ENCODE assay signal across 20 cellular contexts in the genomic region with DNA sequence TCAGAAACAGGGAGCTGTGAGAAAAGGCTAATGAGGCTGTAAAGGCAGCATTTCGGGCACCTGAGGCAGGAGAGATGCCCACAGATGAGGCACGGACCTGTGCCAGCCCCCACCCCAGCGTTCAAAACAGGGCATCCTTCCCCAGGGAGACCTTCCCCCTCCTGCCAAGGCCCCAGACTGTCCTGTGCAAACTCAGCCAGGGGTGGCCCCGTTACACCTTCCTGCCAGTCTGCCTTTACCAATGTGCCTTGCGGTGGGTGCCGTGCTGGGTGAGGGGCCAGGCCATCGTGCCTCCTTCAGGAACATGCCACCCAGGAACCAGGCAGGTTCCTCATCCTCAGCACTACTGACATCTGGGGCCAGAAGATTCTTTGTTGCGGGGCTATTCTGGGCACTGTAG. TPM values are rescaled to one million over a fixed set of nuclear protein-coding genes. Genes with fewer than 3 reads are reported as not detected.
"Had no signal": no experiment of that assay in that cellular context is flagged by ENCODE, and none has a peak within 500 bp of the region (broad histone marks: within the 10 kb centered on the region; RNA-seq: fewer than 3 reads in every experiment).

No MANE protein-coding gene starts in this region.

- ATAC-seq: gastrocnemius medialis; natural killer cell; stimulated activated memory B cell treated with anti-CD40 and anti-IgM and Interleukin-4, amounts not matched to agents 10 μg/mL and 1 μg/mL and 100 μg/mL, for 72 hours had no signal

- H3K36me3 ChIP-seq: esophagus muscularis mucosa, gastrocnemius medialis, heart right ventricle, ovary, right atrium auricular region had no signal

- H3K27ac ChIP-seq: epithelial cell of prostate, esophagus muscularis mucosa, gastrocnemius medialis, heart right ventricle, ovary, right atrium auricular region, tibial nerve had no signal

- H3K4me3 Mint-ChIP-seq: mesothelial cell of epicardium; natural killer cell; neural crest cell; stimulated activated memory B cell treated with anti-CD40 and anti-IgM and Interleukin-4, amounts not matched to agents 10 μg/mL and 1 μg/mL and 100 μg/mL, for 72 hours; stimulated activated naive CD8-positive, alpha-beta T cell treated with anti-CD3 and anti-CD28 coated beads, Interleukin-15, Interleukin-2, amounts not matched to agents 100 ng/mL and 50 ng/mL, for 24 hours had no signal

- H3K27me3 ChIP-seq: ovary, right atrium auricular region, tibial nerve had no signal

- H3K27ac Mint-ChIP-seq: mesothelial cell of epicardium; natural killer cell; stimulated activated memory B cell treated with anti-CD40 and anti-IgM and Interleukin-4, amounts not matched to agents 10 μg/mL and 1 μg/mL and 100 μg/mL, for 72 hours; stimulated activated naive CD8-positive, alpha-beta T cell treated with anti-CD3 and anti-CD28 coated beads, Interleukin-15, Interleukin-2, amounts not matched to agents 100 ng/mL and 50 ng/mL, for 24 hours had no signal

- H3K4me1 Mint-ChIP-seq: natural killer cell; neural crest cell; stimulated activated memory B cell treated with anti-CD40 and anti-IgM and Interleukin-4, amounts not matched to agents 10 μg/mL and 1 μg/mL and 100 μg/mL, for 72 hours had no signal

- FAIRE-seq: islet of Langerhans had no signal

- H3K9me3 ChIP-seq: esophagus muscularis mucosa, gastrocnemius medialis, heart right ventricle, ovary, right atrium auricular region, tibial nerve had no signal

- H3K36me3 Mint-ChIP-seq: mesothelial cell of epicardium; natural killer cell; stimulated activated memory B cell treated with anti-CD40 and anti-IgM and Interleukin-4, amounts not matched to agents 10 μg/mL and 1 μg/mL and 100 μg/mL, for 72 hours had no signal

- H3K4me3 ChIP-seq: esophagus muscularis mucosa, gastrocnemius medialis, heart right ventricle, ovary, right atrium auricular region, tibial nerve had no signal

- DNase-seq: effector memory CD4-positive, alpha-beta T cell; gastrocnemius medialis; heart right ventricle; hypothalamus; natural killer cell; nucleus accumbens; ovary; stimulated activated CD4-positive, alpha-beta T cell treated with anti-CD3 and anti-CD28 coated beads, Interleukin-4, amount 100 ng/mL, for 1 hour; stimulated activated CD8-positive, alpha-beta memory T cell treated with anti-CD3 and anti-CD28 coated beads, Interleukin-4, amount 100 ng/mL, for 48 hours had no signal

- H3K4me1 ChIP-seq: esophagus muscularis mucosa, gastrocnemius medialis, right atrium auricular region, tibial nerve had no signal

- H3K9me3 Mint-ChIP-seq: mesothelial cell of epicardium; natural killer cell; neural crest cell; stimulated activated memory B cell treated with anti-CD40 and anti-IgM and Interleukin-4, amounts not matched to agents 10 μg/mL and 1 μg/mL and 100 μg/mL, for 72 hours; stimulated activated naive CD8-positive, alpha-beta T cell treated with anti-CD3 and anti-CD28 coated beads, Interleukin-15, Interleukin-2, amounts not matched to agents 100 ng/mL and 50 ng/mL, for 24 hours had no signal

RNA-seq across cellular contexts. Expression of a gene that starts 53.9 kb away (rescaled TPM):
- total RNA-seq: fibroblast of villous mesenchyme, gastrocnemius medialis, left lobe of liver had no signal
